21 cellular contexts compared by ENCODE assay signal in genomic region chr10:26854524-26854923, GRCh38. TPM values are rescaled to one million over a fixed set of nuclear protein-coding genes. Genes with fewer than 3 reads are reported as not detected.
DNase-seq lines count a peak whose midpoint lies in the region; FAIRE-seq and TF ChIP-seq lines count a peak whose summit lies in the region.
"Had no signal": no experiment of that assay in that cellular context is flagged by ENCODE, and none has a peak within 500 bp of the region (broad histone marks: within the 10 kb centered on the region; RNA-seq: fewer than 3 reads in every experiment).

No MANE protein-coding gene starts in this region.

- FAIRE-seq in keratinocyte (lab: Jason Lieb, UNC) = peak; percentile 69

- peak overlapping the region; percentile 41 for H3K4me2 ChIP-seq in keratinocyte (ENCODE audit: control insufficient read depth, extremely low read depth, insufficient read depth, low read depth, low read length)

- dilution Hi-C loops in keratinocyte (cut with MboI; ENCODE audit: extremely low pct_ligation_motif_present, low sequenced_read_pairs) = no loop called here

- peaks cover 98% of the 10 kb centered on the region for H3K79me2 ChIP-seq in keratinocyte (ENCODE audit: control insufficient read depth, insufficient read depth, low read length)

- H3K27ac ChIP-seq in keratinocyte (ENCODE audit: control insufficient read depth, insufficient read depth, low read length) = peak overlapping the region; percentile 25
- H3K27ac ChIP-seq: left lung, vagina had no signal

- no peak overlapping the region for H3K4me3 ChIP-seq in AG10803 (ENCODE audit: low read length)
- H3K4me3 ChIP-seq in adipocyte (ENCODE audit: low read length) = no peak overlapping the region
- no peak overlapping the region for H3K4me3 ChIP-seq in keratinocyte (ENCODE audit: control insufficient read depth in 2 of 3, extremely low read depth in 1 of 3, insufficient read depth in 2 of 3, low read depth in 1 of 3, low read length in 3 of 3)
- H3K4me3 ChIP-seq: left lung, vagina had no signal

- H3K4me1 ChIP-seq in adipocyte (ENCODE audit: control insufficient read depth, insufficient read depth, low read length) (peaks cover 49% of the 10 kb centered on the region), keratinocyte (ENCODE audit: control insufficient read depth, extremely low read depth, insufficient read depth, low read length) (peaks cover 27% of the 10 kb centered on the region)

- no peaks in the 10 kb centered on the region for H3K9me1 ChIP-seq in keratinocyte (ENCODE audit: control insufficient read depth, extremely low read depth, insufficient read depth, low read length)

- no peak for TF ChIP-seq CTCF in AG10803 (conservative IDR thresholded peaks at IDR 0.05; ENCODE audit: low read length)
- no peak for TF ChIP-seq CTCF in keratinocyte (optimal IDR thresholded peaks at IDR 0.05 in 1 of 3, IDR thresholded peaks at IDR 0.05 in 1 of 3, conservative IDR thresholded peaks at IDR 0.05 in 1 of 3; ENCODE audit: extremely low read depth in 1 of 3, insufficient read depth in 2 of 3, low read length in 3 of 3)

- no peaks in the 10 kb centered on the region for H3K27me3 ChIP-seq in adipocyte (replicated peaks; ENCODE audit: control insufficient read depth, insufficient read depth, low read length)
- no peaks in the 10 kb centered on the region for H3K27me3 ChIP-seq in keratinocyte (ENCODE audit: control insufficient read depth, extremely low read depth, insufficient read depth, low read length)
- H3K27me3 ChIP-seq: left lung, vagina had no signal

- no peaks in the 10 kb centered on the region for H4K20me1 ChIP-seq in keratinocyte (ENCODE audit: control insufficient read depth, extremely low read depth, insufficient read depth, low read length)

- H3K36me3 ChIP-seq in adipocyte (ENCODE audit: control insufficient read depth, insufficient read depth, low read length, severe bottlenecking) = no peaks in the 10 kb centered on the region
- H3K36me3 ChIP-seq in keratinocyte (ENCODE audit: control insufficient read depth in 2 of 2, extremely low read depth in 1 of 2, insufficient read depth in 2 of 2, low read length in 2 of 2) = no peaks in the 10 kb centered on the region
- H3K36me3 ChIP-seq: left lung, vagina had no signal

- H3K9ac ChIP-seq in adipocyte (ENCODE audit: low read length) (no peak overlapping the region), keratinocyte (ENCODE audit: control insufficient read depth, extremely low read depth, insufficient read depth, low read length) (no peak overlapping the region)

- H2AFZ ChIP-seq in keratinocyte (ENCODE audit: control insufficient read depth, low read length) = no peak overlapping the region

- H3K9me3 ChIP-seq in adipocyte (ENCODE audit: control insufficient read depth, low read length) (no peaks in the 10 kb centered on the region), keratinocyte (ENCODE audit: control insufficient read depth, low read depth, low read length) (no peaks in the 10 kb centered on the region)
- H3K9me3 ChIP-seq: left lung, vagina had no signal

- DNase-seq in AG10803 (ENCODE audit: low read depth) (peak; percentile 38), GM03348 (ENCODE audit: low spot score) (peak; percentile 15), adipocyte (ENCODE audit: low read depth) (peak; percentile 15), keratinocyte (ENCODE audit: low read depth, low spot score) (no peak), NCI-H82 treated with DMSO at 0.1 percent for 48 hours (lab: John Stamatoyannopoulos, UW; ENCODE audit: unreplicated experiment) (no peak), cortex of kidney (lab: John Stamatoyannopoulos, UW) (no peak), HCEC 1CT (no peak)
- no peak for DNase-seq in activated CD8-positive, alpha-beta memory T cell treated with anti-CD3 and anti-CD28 coated beads, Interleukin-2, amount 50 U/mL, for 4 hours
- DNase-seq: activated CD4-positive, alpha-beta memory T cell treated with anti-CD3 and anti-CD28 coated beads, Interleukin-2, amount 10 ng/mL, durations not matched to agents 7 days and 5 days; activated naive CD4-positive, alpha-beta T cell treated with anti-CD3 and anti-CD28 coated beads for 36 hours; activated T-cell treated with anti-CD3 and anti-CD28 coated beads, Interleukin-2, amount 50 U/mL, for 24 hours; effector CD8-positive, alpha-beta T cell; head of caudate nucleus; left lung; NCI-H1694; NCI-H2227 treated with DMSO at 0.1 percent for 48 hours; NCI-H82; nucleus accumbens; retina; stimulated activated CD4-positive, alpha-beta T cell treated with anti-CD3 and anti-CD28 coated beads, Interleukin-12 subunit alpha, Interleukin-12 subunit beta, amount 100 ng/mL, for 4 hours had no signal

RNA-seq across cellular contexts. Expression of gene ABI1, which starts 6.2 kb away (rescaled TPM):
- 56.3 to 78.9 TPM (median 78.0 TPM) in 3 replicates for polyA plus RNA-seq in keratinocyte
- 87.9 TPM for polyA plus RNA-seq in keratinocyte (2011; ENCODE audit: low read depth)
- polyA plus RNA-seq in keratinocyte (2011; cell fraction: cytosol; rRNA removed) = 61.4 and 104 TPM in 2 replicates
- polyA plus RNA-seq in keratinocyte (2011; cell fraction: nucleus; rRNA removed) = 99.9 and 107 TPM in 2 replicates
- 40.9 and 73.8 TPM in 2 replicates for polyA plus RNA-seq in keratinocyte (2012; ENCODE audit: low replicate concordance)
- polyA minus RNA-seq in keratinocyte = 36.5 to 65.4 TPM (median 53.4 TPM) in 3 replicates
- 28.4 TPM for polyA minus RNA-seq in keratinocyte (2011; cell fraction: cytosol; rRNA and poly(A)+ RNA removed)
- 30.2 and 60.2 TPM in 2 replicates for polyA minus RNA-seq in keratinocyte (2011; cell fraction: nucleus; rRNA and poly(A)+ RNA removed)

Comparison
In these comparisons a context has a peak if more than half of its experiments do, and no peak if none do; other contexts are left out.
1. DNase-seq: peak in AG10803 (single experiment), GM03348 (single experiment) and adipocyte (single experiment); none in keratinocyte (single experiment), activated CD8-positive, alpha-beta memory T cell treated with anti-CD3 and anti-CD28 coated beads, Interleukin-2, amount 50 U/mL, for 4 hours (single experiment), NCI-H82 treated with DMSO at 0.1 percent for 48 hours (single experiment), cortex of kidney (single experiment) and HCEC 1CT (single experiment).